Comparison of ENCODE assay signal across 16 cellular contexts in the genomic region with DNA sequence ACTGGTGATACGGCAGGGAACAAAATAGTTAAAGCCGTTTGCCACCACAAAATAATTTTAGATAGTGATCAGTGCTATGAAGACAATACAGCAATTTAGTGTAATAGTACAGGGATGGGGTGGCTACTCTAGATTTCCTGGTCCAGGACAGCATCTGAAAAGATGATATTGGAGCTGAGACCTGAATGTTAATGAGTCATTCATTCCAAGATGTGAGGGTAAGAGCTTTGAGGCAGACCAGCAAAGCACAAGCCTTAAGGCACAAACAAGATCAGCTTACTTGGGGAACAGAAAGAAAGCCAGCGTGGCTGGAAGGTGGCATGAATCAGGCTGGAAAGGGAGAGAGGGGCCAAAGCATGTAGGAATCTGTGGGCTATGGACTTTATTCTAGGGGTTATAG.
DNase-seq lines count a peak whose midpoint lies in the region; ATAC-seq and TF ChIP-seq lines count a peak whose summit lies in the region.
"Had no signal": no experiment of that assay in that cellular context is flagged by ENCODE, and none has a peak within 500 bp of the region (broad histone marks: within the 10 kb centered on the region; RNA-seq: fewer than 3 reads in every experiment).

No MANE protein-coding gene starts in this region.

- DNase-seq in EH (ENCODE audit: low read depth) (peak; percentile 87), PC-9 (peak; percentile 46 to 83), dedifferentiated amniotic fluid mesenchymal stem cell (ENCODE audit: extremely low spot score) (peak; percentile 78), osteocyte (ENCODE audit: extremely low spot score, unreplicated experiment) (no peak), DMS53 (lab: John Stamatoyannopoulos, UW) (no peak), NCI-H1930 (lab: John Stamatoyannopoulos, UW) (no peak)
- DNase-seq: effector CD4-positive, alpha-beta T cell; naive B cell; Peyer's patch; stimulated activated naive CD4-positive, alpha-beta T cell treated with Interleukin-2 at 50 U/mL for 16 hours; T-helper 2 cell had no signal

- H3K27ac Mint-ChIP-seq in osteocyte (ENCODE audit: unreplicated experiment) = peak overlapping the region; percentile 78

- H3K27me3 Mint-ChIP-seq in osteocyte (ENCODE audit: unreplicated experiment) = no peaks in the 10 kb centered on the region
- H3K27me3 Mint-ChIP-seq: naive B cell had no signal

- H3K9me3 Mint-ChIP-seq in osteocyte (ENCODE audit: unreplicated experiment) = no peaks in the 10 kb centered on the region

- no peak overlapping the region for H3K4me3 ChIP-seq in PC-9
- H3K4me3 ChIP-seq: ascending aorta, Peyer's patch had no signal

- H3K4me1 Mint-ChIP-seq in osteocyte (ENCODE audit: unreplicated experiment) = peaks cover 74% of the 10 kb centered on the region

- H2AFZ ChIP-seq in PC-9 = no peak overlapping the region

- H3K4me1 ChIP-seq in PC-9 (replicated peaks; ENCODE audit: insufficient read depth) = peaks cover 56% of the 10 kb centered on the region
- H3K4me1 ChIP-seq: ascending aorta, Peyer's patch had no signal

- no TSS peak for BruUV-seq in PC-9 (replicated peaks; lab: Mats Ljungman, UMichigan)

- CTCF ChIA-PET in PC-9 (lab: Charles Lee) = interaction anchor here (1.3 kb wide), 1 partner anchor 27 kb away, joined by 12 read pairs; no protein-coding TSS in a partner anchor

- no peak for TF ChIP-seq CTCF in PC-9 (conservative IDR thresholded peaks at IDR 0.05)
- no peak for TF ChIP-seq CTCF in osteocyte (IDR thresholded peaks at IDR 0.05)

- POLR2A ChIA-PET in PC-9 (lab: Charles Lee; ENCODE audit: unreplicated experiment) = interaction anchor here (0.5 to 0.7 kb wide), 4 partner anchors 9 to 382 kb away, joined by 3 to 7 read pairs (median 4); no protein-coding TSS in a partner anchor

- peaks cover 4% of the 10 kb centered on the region for H3K36me3 Mint-ChIP-seq in osteocyte (ENCODE audit: unreplicated experiment)

- peaks cover 47% of the 10 kb centered on the region for H3K79me2 ChIP-seq in PC-9 (ENCODE audit: low read depth)

- H4K20me1 ChIP-seq in PC-9 (ENCODE audit: insufficient read depth) = no peaks in the 10 kb centered on the region

- H3K27ac ChIP-seq in PC-9 = peak overlapping the region; percentile 30
- H3K27ac ChIP-seq: ascending aorta, C4-2B, Peyer's patch had no signal

- peaks cover 10% of the 10 kb centered on the region; the same call in 1 of the 2 replicates for H3K36me3 ChIP-seq in PC-9 (ENCODE audit: low read depth)
- H3K36me3 ChIP-seq: ascending aorta, Peyer's patch had no signal

- no peak overlapping the region for H3K4me3 Mint-ChIP-seq in osteocyte (ENCODE audit: unreplicated experiment)
- H3K4me3 Mint-ChIP-seq: naive B cell had no signal

- peaks cover 36% of the 10 kb centered on the region for H3F3A ChIP-seq in PC-9 (ENCODE audit: insufficient read depth, low read depth)

- no peaks in the 10 kb centered on the region for H3K9me2 ChIP-seq in PC-9 (ENCODE audit: insufficient read depth)

- no peak for ATAC-seq in GM21390 (IDR thresholded peaks at IDR 0.05; ENCODE audit: unreplicated experiment)
- ATAC-seq in GM21717 (IDR thresholded peaks at IDR 0.05; ENCODE audit: unreplicated experiment) = no peak
- ATAC-seq: sciatic nerve had no signal

- intact Hi-C loops in PC-9 (cut with micrococcal nuclease; ENCODE audit: unreplicated experiment) = loop anchor here (2.0 to 10.0 kb wide), 3 partner anchors 133 to 350 kb away; a partner anchor contains a TSS

- no peaks in the 10 kb centered on the region for H3K27me3 ChIP-seq in PC-9 (ENCODE audit: insufficient read depth, low read depth)
- H3K27me3 ChIP-seq: ascending aorta, Peyer's patch had no signal

- H3K4me2 ChIP-seq in PC-9 = peak overlapping the region; percentile 50

- no peaks in the 10 kb centered on the region for H3K9me3 ChIP-seq in PC-9 (ENCODE audit: insufficient read depth, low read depth)
- H3K9me3 ChIP-seq: ascending aorta, Peyer's patch had no signal

Comparison
In these comparisons a context has a peak if more than half of its experiments do, and no peak if none do; other contexts are left out.
1. DNase-seq: peak in EH (single experiment), PC-9 (2 of 2) and dedifferentiated amniotic fluid mesenchymal stem cell (single experiment); none in osteocyte (single experiment), DMS53 (single experiment) and NCI-H1930 (0 of 2).